In genomic region chr2:227163445-227163997, GRCh38 we compare ENCODE assay signal across 8 cellular contexts. TPM values are rescaled to one million over a fixed set of nuclear protein-coding genes. Genes with fewer than 3 reads are reported as not detected.
DNase-seq lines count a peak whose midpoint lies in the region; ATAC-seq and TF ChIP-seq lines count a peak whose summit lies in the region.

No MANE protein-coding gene starts in this region.

- H3K4me3 ChIP-seq in MG63 = peak overlapping the region; percentile 49

- peak; percentile 5 for DNase-seq in NCI-H2107 treated with DMSO at 0.1 percent for 48 hours (lab: John Stamatoyannopoulos, UW; ENCODE audit: unreplicated experiment)
- no peak for DNase-seq in NCI-H2107 (lab: John Stamatoyannopoulos, UW)
- DNase-seq in MG63 = peak; percentile 20
- peak; percentile 8 for DNase-seq in endothelial cell (ENCODE audit: low spot score)
- DNase-seq in NAMALWA (ENCODE audit: low spot score) = no peak
- DNase-seq in cortex of kidney (lab: John Stamatoyannopoulos, UW) = no peak

- peaks cover 6% of the 10 kb centered on the region for H3K4me1 Mint-ChIP-seq in endothelial cell (ENCODE audit: unreplicated experiment)
- H3K4me1 Mint-ChIP-seq in nephron = peaks cover 5% of the 10 kb centered on the region

- H3K9me3 ChIP-seq in MG63 = no peaks in the 10 kb centered on the region

- H3K27ac Mint-ChIP-seq in endothelial cell (ENCODE audit: unreplicated experiment) = no peak overlapping the region
- H3K27ac Mint-ChIP-seq in nephron = no peak overlapping the region

- no peak for TF ChIP-seq CTCF in endothelial cell (IDR thresholded peaks at IDR 0.05; ENCODE audit: unreplicated experiment)
- no peak for TF ChIP-seq CTCF in nephron (IDR thresholded peaks at IDR 0.05; ENCODE audit: unreplicated experiment in 3 of 3)

- H3K9me3 Mint-ChIP-seq in endothelial cell (ENCODE audit: unreplicated experiment) (no peaks in the 10 kb centered on the region), nephron (peaks cover 22% of the 10 kb centered on the region)

- H3K27me3 Mint-ChIP-seq in endothelial cell (ENCODE audit: unreplicated experiment) = peaks cover 21% of the 10 kb centered on the region
- peaks cover 94% of the 10 kb centered on the region for H3K27me3 Mint-ChIP-seq in nephron (ENCODE audit: low read depth)

- no peaks in the 10 kb centered on the region for H3K36me3 Mint-ChIP-seq in endothelial cell (ENCODE audit: low read depth, unreplicated experiment)
- no peaks in the 10 kb centered on the region for H3K36me3 Mint-ChIP-seq in nephron (ENCODE audit: low read depth)

- peaks cover 21% of the 10 kb centered on the region for H3K27me3 ChIP-seq in MG63

- H3K4me3 Mint-ChIP-seq in endothelial cell (ENCODE audit: unreplicated experiment) (peak overlapping the region; percentile 77), nephron (peak overlapping the region; percentile 76 to 87 (median 86))

- no peaks in the 10 kb centered on the region for H3K36me3 ChIP-seq in MG63

- ATAC-seq in GM21786 (IDR thresholded peaks at IDR 0.05; ENCODE audit: unreplicated experiment) = peak; percentile 64

RNA-seq across cellular contexts. Expression of gene COL4A4, which starts 0.5 kb away (rescaled TPM):
- 0.36 TPM in 1 of 2 replicates, not detected in the other for total RNA-seq in MG63 (2014; rRNA removed; shearing (Covaris generic); ENCODE audit: low replicate concordance)
- total RNA-seq in endothelial cell (ENCODE audit: unreplicated experiment) = 0.15 TPM

RNA-seq across cellular contexts. Expression of gene COL4A3, which starts 0.9 kb away (rescaled TPM):
- 0.20 TPM in 1 of 2 replicates, not detected in the other for total RNA-seq in MG63 (2014; rRNA removed; shearing (Covaris generic); ENCODE audit: low replicate concordance)
- total RNA-seq in endothelial cell (ENCODE audit: unreplicated experiment) = not detected

Comparison
In these comparisons a context has a peak if more than half of its experiments do, and no peak if none do; other contexts are left out.
1. DNase-seq: peak in NCI-H2107 treated with DMSO at 0.1 percent for 48 hours (single experiment), MG63 (single experiment) and endothelial cell (single experiment); none in NCI-H2107 (single experiment), NAMALWA (single experiment) and cortex of kidney (single experiment).